In genomic region chr11:65216830-65217229, GRCh38 we compare ENCODE assay signal across 2 cellular contexts.
TF ChIP-seq lines count a peak whose summit lies in the region.

No MANE protein-coding gene starts in this region.

TF ChIP-seq in HEK293, 187 proteins besides CTCF, POLR2A, EP300 and RAD21:
- no peak for TF ChIP-seq ZNF280C (tag by site-specific recombination; IDR thresholded peaks at IDR 0.05)
- no peak for TF ChIP-seq SCRT2 (tag by site-specific recombination; IDR thresholded peaks at IDR 0.05)
- peak; percentile 15; the same call in 1 of the 2 replicates for TF ChIP-seq EGR2 (tag by site-specific recombination; IDR thresholded peaks at IDR 0.05; ENCODE audit: low read depth)
- TF ChIP-seq ZFHX2 (tag by site-specific recombination; conservative IDR thresholded peaks at IDR 0.05), result peak; percentile 38; the same call in 1 of the 2 replicates

TF ChIP-seq in GM12878, 131 proteins besides CTCF, POLR2A, EP300 and RAD21:
- TF ChIP-seq EED (IDR thresholded peaks at IDR 0.05; ENCODE audit: low read depth), result no peak
- TF ChIP-seq BACH1 (IDR thresholded peaks at IDR 0.05; ENCODE audit: borderline replicate concordance), result no peak
- no peak for TF ChIP-seq CBX3 (IDR thresholded peaks at IDR 0.05; ENCODE audit: borderline replicate concordance, low read depth)
- TF ChIP-seq RCOR1 (conservative IDR thresholded peaks at IDR 0.05; ENCODE audit: low read depth, low read length), result no peak
- no peak for TF ChIP-seq POLR2AphosphoS5 (IDR thresholded peaks at IDR 0.05; ENCODE audit: low read length)
- TF ChIP-seq IRF4 (IDR thresholded peaks at IDR 0.05; ENCODE audit: low read depth, low read length), result no peak
- no peak for TF ChIP-seq USF1 (IDR thresholded peaks at IDR 0.05; ENCODE audit: borderline replicate concordance, extremely low read length, insufficient read depth, low read depth, low read length)
- no peak for TF ChIP-seq PBX3 (IDR thresholded peaks at IDR 0.05; ENCODE audit: insufficient replicate concordance, low read depth, low read length)
- TF ChIP-seq ZNF207 (IDR thresholded peaks at IDR 0.05; ENCODE audit: borderline replicate concordance), result no peak
- TF ChIP-seq GABPA (IDR thresholded peaks at IDR 0.05; ENCODE audit: low read depth), result no peak
- no peak for TF ChIP-seq ASH2L (IDR thresholded peaks at IDR 0.05; ENCODE audit: borderline replicate concordance, low read depth)
- no peak for TF ChIP-seq MYC (IDR thresholded peaks at IDR 0.05; ENCODE audit: insufficient read depth, insufficient read length, insufficient replicate concordance, low read length, severe bottlenecking)
- TF ChIP-seq CEBPB (IDR thresholded peaks at IDR 0.05; ENCODE audit: borderline replicate concordance in 1 of 2, low read depth in 2 of 2, low read length in 2 of 2), result no peak
- no peak for TF ChIP-seq SPI1 (IDR thresholded peaks at IDR 0.05; ENCODE audit: borderline replicate concordance, insufficient read depth, low read depth, low read length)
- TF ChIP-seq ZNF217 (IDR thresholded peaks at IDR 0.05), result no peak
- TF ChIP-seq ZBTB40 (IDR thresholded peaks at IDR 0.05; ENCODE audit: borderline replicate concordance), result no peak
- no peak for TF ChIP-seq NFIC (IDR thresholded peaks at IDR 0.05; ENCODE audit: low read depth, low read length)
